ENCODE assay signal across 17 cellular contexts in the genomic region with DNA sequence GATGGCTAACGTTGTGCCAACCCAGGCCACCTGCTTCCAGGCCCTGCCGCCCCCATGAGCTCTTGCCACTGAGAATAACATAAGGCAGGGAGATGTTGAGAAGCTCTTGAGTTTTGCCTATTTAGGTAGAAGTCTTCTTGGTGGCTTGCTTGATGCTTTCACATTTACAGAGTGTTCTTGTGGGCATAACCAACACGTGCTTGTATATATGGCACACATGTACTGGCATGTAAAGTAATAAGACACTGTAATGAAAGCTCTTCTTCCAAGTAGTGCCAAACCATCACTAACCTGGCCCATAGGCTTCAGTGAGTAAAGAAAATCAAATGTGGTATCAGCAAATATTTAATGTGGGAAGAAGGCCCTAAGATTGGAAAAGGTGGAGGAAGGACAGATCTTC.
DNase-seq lines count a peak whose midpoint lies in the region; ATAC-seq and TF ChIP-seq lines count a peak whose summit lies in the region.
"Had no signal": no experiment of that assay in that cellular context is flagged by ENCODE, and none has a peak within 500 bp of the region (broad histone marks: within the 10 kb centered on the region; RNA-seq: fewer than 3 reads in every experiment).

No MANE protein-coding gene starts in this region.

- H3K4me3 ChIP-seq in RWPE2 (ENCODE audit: severe bottlenecking) (no peak overlapping the region), epithelial cell of esophagus (ENCODE audit: low read length) (no peak overlapping the region), trophoblast cell (ENCODE audit: low read depth, low read length) (no peak overlapping the region)
- H3K4me3 ChIP-seq: BLaER1 had no signal

- DNase-seq in activated T-cell treated with anti-CD3 and anti-CD28 coated beads, Interleukin-2, amount 50 U/mL, for 24 hours: no peak
- no peak for DNase-seq in activated T-cell treated with anti-CD3 and anti-CD28 coated beads, Interleukin-2, amount 50 U/mL, for 48 hours
- DNase-seq in RWPE2 (ENCODE audit: low spot score): no peak
- DNase-seq in epithelial cell of esophagus (ENCODE audit: low read depth): peak; percentile 8
- DNase-seq in trophoblast cell: no peak
- no peak for DNase-seq in NCI-H526 (lab: John Stamatoyannopoulos, UW)
- DNase-seq: 8988T; AML-193; Caco-2; CD8-positive, alpha-beta memory T cell; DMS53; GF-D8; HCEC 1CT; HFFc6 had no signal

- peak overlapping the region; percentile 37 for H2BK12ac ChIP-seq in trophoblast cell (ENCODE audit: low read length)

- H3K27ac ChIP-seq in RWPE2 (ENCODE audit: poor library complexity, severe bottlenecking): peak overlapping the region; percentile 46
- H3K27ac ChIP-seq in trophoblast cell (ENCODE audit: low read depth, low read length): no peak overlapping the region
- H3K27ac ChIP-seq: BLaER1, HL-60 had no signal

- H3K4me1 ChIP-seq in RWPE2 (ENCODE audit: insufficient read depth, poor library complexity, severe bottlenecking): peaks cover 25% of the 10 kb centered on the region
- peaks cover 3 to 4% of the 10 kb centered on the region in 2 experiments for H3K4me1 ChIP-seq in trophoblast cell (ENCODE audit: control insufficient read depth in 1 of 2, insufficient read depth in 2 of 2, low read length in 2 of 2)
- H3K4me1 ChIP-seq: BLaER1 had no signal

- H3K4me1 Mint-ChIP-seq in activated T-cell treated with anti-CD3 and anti-CD28 coated beads, Interleukin-2, amount 50 U/mL, for 24 hours (ENCODE audit: low read depth): peaks cover 35% of the 10 kb centered on the region
- H3K4me1 Mint-ChIP-seq: CD8-positive, alpha-beta memory T cell had no signal

- peaks cover 6% of the 10 kb centered on the region for H3K79me1 ChIP-seq in trophoblast cell (ENCODE audit: low read length)

- H3K18ac ChIP-seq in trophoblast cell (ENCODE audit: low read length): no peak overlapping the region

- WGBS in trophoblast cell (ENCODE audit: extremely low coverage, insufficient coverage, insufficient read length): no CpG with 5 or more reads among the region's 3 CpGs

- TF ChIP-seq CTCF in RWPE2 (IDR thresholded peaks at IDR 0.05; ENCODE audit: poor library complexity, severe bottlenecking) (no peak), epithelial cell of esophagus (IDR thresholded peaks at IDR 0.05; ENCODE audit: insufficient read depth, low read depth, low read length, missing control alignments) (no peak)

- H3K36me3 ChIP-seq in RWPE2 (ENCODE audit: low read depth): no peaks in the 10 kb centered on the region
- no peaks in the 10 kb centered on the region for H3K36me3 ChIP-seq in trophoblast cell (ENCODE audit: control insufficient read depth in 1 of 2, insufficient read depth in 2 of 2, low read length in 2 of 2)
- H3K36me3 ChIP-seq: BLaER1 had no signal

- H2AFZ ChIP-seq in trophoblast cell (ENCODE audit: insufficient read depth, low read length, poor library complexity): no peak overlapping the region

- H3K27me3 Mint-ChIP-seq in activated T-cell treated with anti-CD3 and anti-CD28 coated beads, Interleukin-2, amount 50 U/mL, for 24 hours: peaks cover 7% of the 10 kb centered on the region
- H3K27me3 Mint-ChIP-seq: CD8-positive, alpha-beta memory T cell had no signal

- H3K9ac ChIP-seq in trophoblast cell (ENCODE audit: low read length): no peak overlapping the region
- H3K9ac ChIP-seq: BLaER1 had no signal

- H3K4me3 Mint-ChIP-seq in activated T-cell treated with anti-CD3 and anti-CD28 coated beads, Interleukin-2, amount 50 U/mL, for 24 hours: no peak overlapping the region
- H3K4me3 Mint-ChIP-seq: CD8-positive, alpha-beta memory T cell; HFFc6 had no signal

- H4K8ac ChIP-seq in trophoblast cell (ENCODE audit: low read depth, low read length): no peak overlapping the region

- no peaks in the 10 kb centered on the region for H3K9me3 Mint-ChIP-seq in activated T-cell treated with anti-CD3 and anti-CD28 coated beads, Interleukin-2, amount 50 U/mL, for 24 hours
- H3K9me3 Mint-ChIP-seq: CD8-positive, alpha-beta memory T cell; HFFc6 had no signal

- H3K9me3 ChIP-seq in RWPE2 (ENCODE audit: severe bottlenecking) (no peaks in the 10 kb centered on the region), trophoblast cell (ENCODE audit: insufficient read depth, low read depth, low read length) (no peaks in the 10 kb centered on the region)
- H3K9me3 ChIP-seq: BLaER1, Caco-2 had no signal

- no peak overlapping the region for H4K12ac ChIP-seq in trophoblast cell (ENCODE audit: low read depth, low read length)

- H3K27ac Mint-ChIP-seq in activated T-cell treated with anti-CD3 and anti-CD28 coated beads, Interleukin-2, amount 50 U/mL, for 24 hours: peak overlapping the region; percentile 50
- H3K27ac Mint-ChIP-seq: CD8-positive, alpha-beta memory T cell; HFFc6 had no signal

- H3K14ac ChIP-seq in trophoblast cell (ENCODE audit: low read length): no peak overlapping the region

- ATAC-seq in RWPE2 (ENCODE audit: low read depth): no peak
- ATAC-seq in HG02798 (IDR thresholded peaks at IDR 0.05; ENCODE audit: poor library complexity, unreplicated experiment): no peak

- H3K4ac ChIP-seq in trophoblast cell (ENCODE audit: low read depth, low read length): no peak overlapping the region

- H3K79me2 ChIP-seq in trophoblast cell (ENCODE audit: control insufficient read depth, insufficient read depth, low read length, poor library complexity): no peaks in the 10 kb centered on the region

- H3K27me3 ChIP-seq in RWPE2 (ENCODE audit: insufficient read depth, poor library complexity, severe bottlenecking): no peaks in the 10 kb centered on the region
- no peaks in the 10 kb centered on the region for H3K27me3 ChIP-seq in trophoblast cell (ENCODE audit: insufficient read depth, low read length)
- H3K27me3 ChIP-seq: BLaER1 had no signal

- peak overlapping the region; percentile 32 for H4K91ac ChIP-seq in trophoblast cell (ENCODE audit: low read depth, low read length)

- H3K36me3 Mint-ChIP-seq in activated T-cell treated with anti-CD3 and anti-CD28 coated beads, Interleukin-2, amount 50 U/mL, for 24 hours (ENCODE audit: low read depth): no peaks in the 10 kb centered on the region

- H2AK5ac ChIP-seq in trophoblast cell (ENCODE audit: low read length): no peak overlapping the region

- no peak overlapping the region for H3K4me2 ChIP-seq in trophoblast cell (ENCODE audit: low read length)
- H3K4me2 ChIP-seq: BLaER1 had no signal

- no peak overlapping the region for H2BK120ac ChIP-seq in trophoblast cell (ENCODE audit: insufficient read depth, low read length, poor library complexity)

- no peak overlapping the region for H3K23ac ChIP-seq in trophoblast cell (ENCODE audit: low read length)

- no peak overlapping the region for H2BK5ac ChIP-seq in trophoblast cell (ENCODE audit: low read depth, low read length, poor library complexity)
